In genomic region chr1:70847013-70847412, GRCh38 we compare ENCODE assay signal across 23 cellular contexts.
DNase-seq lines count a peak whose midpoint lies in the region; ATAC-seq, FAIRE-seq and TF ChIP-seq lines count a peak whose summit lies in the region.
"Had no signal": no experiment of that assay in that cellular context is flagged by ENCODE, and none has a peak within 500 bp of the region (broad histone marks: within the 10 kb centered on the region; RNA-seq: fewer than 3 reads in every experiment).

No MANE protein-coding gene starts in this region.

- no peak overlapping the region for H3K14ac ChIP-seq in H1 (ENCODE audit: insufficient read length)

- H3K79me1 ChIP-seq in H1 (ENCODE audit: low read depth, low read length): no peaks in the 10 kb centered on the region

- no peak overlapping the region for H4K91ac ChIP-seq in H1 (replicated peaks; ENCODE audit: insufficient read length, low read length)

- intact Hi-C loops in left ventricle myocardium superior (cut with micrococcal nuclease) (no loop called here), left cardiac atrium (cut with DNase I) (no loop called here), kidney (cut with DNase I) (no loop called here)

- H2BK20ac ChIP-seq in H1 (ENCODE audit: low read length): no peak overlapping the region

- H3K23me2 ChIP-seq in H1 (ENCODE audit: low read depth, low read length): no peaks in the 10 kb centered on the region

- DNase-seq in left ventricle myocardium superior (no peak), left cardiac atrium (no peak), H1 (ENCODE audit: low read depth in 1 of 2, low spot score in 2 of 2) (no peak), kidney (no peak), activated T-cell treated with anti-CD3 and anti-CD28 coated beads for 4 hours (no peak)
- DNase-seq: CD4-positive, CD25-positive, alpha-beta regulatory T cell; DMS153; DND-41; GM23248; KBM-7; MG63; NCI-H2029 treated with DMSO at 0.1 percent for 48 hours; NCI-H446 treated with DMSO at 0.1 percent for 48 hours; NCI-H526 treated with DMSO at 0.1 percent for 48 hours; RPMI8226; SHP77 treated with DMSO at 0.1 percent for 48 hours had no signal

- TF ChIP-seq EP300 in H1 (IDR thresholded peaks at IDR 0.05; ENCODE audit: borderline replicate concordance in 1 of 2, low read depth in 2 of 2, low read length in 2 of 2): no peak

- no peak overlapping the region for H3K4ac ChIP-seq in H1 (replicated peaks; ENCODE audit: insufficient read length, low read depth, low read length)

- H3K4me1 ChIP-seq in H1 (replicated peaks in 1 of 4; ENCODE audit: control insufficient read depth in 3 of 4, insufficient read depth in 4 of 4, low read length in 3 of 4) (peaks cover 0 to 5% (median 0%) of the 10 kb centered on the region in 4 experiments; a peak in 2 of 7 replicates), kidney (ENCODE audit: control insufficient read depth in 1 of 2, insufficient read depth in 1 of 2, low read depth in 1 of 2, low read length in 2 of 2) (peaks cover 0 to 5% of the 10 kb centered on the region in 2 donors)
- H3K4me1 ChIP-seq: BLaER1 had no signal

- no peak overlapping the region for H4K8ac ChIP-seq in H1 (ENCODE audit: extremely low read depth, insufficient read depth, low read length)

- H3K4me3 ChIP-seq in H1 (ENCODE audit: extremely low read depth in 1 of 4, insufficient read depth in 2 of 4, low read depth in 3 of 4, low read length in 4 of 4) (no peak overlapping the region), kidney (ENCODE audit: low read length in 2 of 2) (no peak overlapping the region)
- H3K4me3 ChIP-seq: BLaER1, GM23248, HAP-1, MG63, SK-N-MC had no signal

- H2BK120ac ChIP-seq in H1 (replicated peaks; ENCODE audit: low read depth, low read length): no peak overlapping the region

- ATAC-seq in left ventricle myocardium superior (peak; percentile 12), left cardiac atrium (no peak), HG02840 (IDR thresholded peaks at IDR 0.05; ENCODE audit: low FRiP score, unreplicated experiment) (no peak), HG02798 (IDR thresholded peaks at IDR 0.05; ENCODE audit: poor library complexity, unreplicated experiment) (no peak), GM21423 (IDR thresholded peaks at IDR 0.05; ENCODE audit: unreplicated experiment) (no peak)
- ATAC-seq: HepG2 had no signal

- H3K9ac ChIP-seq in H1 (replicated peaks in 1 of 4; ENCODE audit: extremely low read depth in 1 of 4, low read depth in 3 of 4, low read length in 3 of 4) (no peak overlapping the region), kidney (ENCODE audit: low read length in 2 of 2) (no peak overlapping the region)
- H3K9ac ChIP-seq: BLaER1, GM23248 had no signal

- TF ChIP-seq POLR2A in H1 (IDR thresholded peaks at IDR 0.05; ENCODE audit: control extremely low read depth in 1 of 2, low read depth in 2 of 2, low read length in 2 of 2): no peak

- H2AK5ac ChIP-seq in H1 (ENCODE audit: low read depth, low read length): no peak overlapping the region

- H3K18ac ChIP-seq in H1 (ENCODE audit: extremely low read depth, low read length): no peak overlapping the region

- no peak overlapping the region for H3K27ac ChIP-seq in H1 (ENCODE audit: low read depth, low read length)
- H3K27ac ChIP-seq in kidney (ENCODE audit: low read depth in 2 of 2, low read length in 2 of 2): peak overlapping the region; percentile 51 to 55
- H3K27ac ChIP-seq: BLaER1, GM23248, SK-N-MC had no signal

- CTCF ChIA-PET in H1 (lab: Charles Lee; ENCODE audit: partially characterized antibody): interaction anchor here (1.2 to 2.4 kb wide), 2 partner anchors 18 to 62 kb away, joined by 3 to 6 read pairs; no protein-coding TSS in a partner anchor

- H3K79me2 ChIP-seq in H1 (ENCODE audit: control insufficient read depth in 1 of 2, insufficient read depth in 2 of 2, low read length in 2 of 2): no peaks in the 10 kb centered on the region

- no peak overlapping the region for H3K56ac ChIP-seq in H1 (replicated peaks; ENCODE audit: insufficient read length, low read depth, low read length)

- H4K20me1 ChIP-seq in H1 (replicated peaks in 1 of 2; ENCODE audit: control insufficient read depth in 1 of 2, insufficient read depth in 2 of 2, low read length in 2 of 2): no peaks in the 10 kb centered on the region
- H4K20me1 ChIP-seq: BLaER1 had no signal

- H2BK5ac ChIP-seq in H1 (ENCODE audit: low read depth, low read length): no peak overlapping the region

- TF ChIP-seq CTCF in H1 (IDR thresholded peaks at IDR 0.05; ENCODE audit: control extremely low read depth in 1 of 3, insufficient read depth in 1 of 3, low read depth in 1 of 3, low read length in 3 of 3) (no peak), kidney (IDR thresholded peaks at IDR 0.05; ENCODE audit: borderline replicate concordance, extremely low read depth, insufficient read depth) (no peak)

- 0 out of 2 replicates have a peak overlapping the region, but pooled peaks have one; percentile 35 for H2AFZ ChIP-seq in H1 (ENCODE audit: low read length)
- H2AFZ ChIP-seq: GM23248 had no signal

- H3K9me3 ChIP-seq in H1 (ENCODE audit: insufficient read depth in 2 of 2, low read depth in 1 of 2, low read length in 1 of 2) (no peaks in the 10 kb centered on the region), kidney (ENCODE audit: control insufficient read depth in 1 of 2, low read length in 2 of 2) (peaks cover 0 to 5% of the 10 kb centered on the region in 2 donors)
- H3K9me3 ChIP-seq: BLaER1, MG63 had no signal

- H3K4me2 ChIP-seq in H1 (ENCODE audit: insufficient read depth in 1 of 2, low read depth in 2 of 2, low read length in 2 of 2): no peak overlapping the region
- H3K4me2 ChIP-seq: BLaER1 had no signal

- H4K5ac ChIP-seq in H1 (ENCODE audit: insufficient read length, low read depth, low read length): no peak overlapping the region

- FAIRE-seq in H1 (lab: Jason Lieb, UNC) (no peak), kidney (lab: Jason Lieb, UNC) (no peak)
- FAIRE-seq: HepG2 had no signal

- POLR2A ChIA-PET in H1 (lab: Charles Lee; ENCODE audit: partially characterized antibody): no interaction called here

- H2BK12ac ChIP-seq in H1 (ENCODE audit: low read depth, low read length): no peak overlapping the region

- no peak overlapping the region for H3K23ac ChIP-seq in H1 (ENCODE audit: insufficient read length)

- no peaks in the 10 kb centered on the region for H3K27me3 ChIP-seq in H1 (replicated peaks in 1 of 4; ENCODE audit: control insufficient read depth in 3 of 4, extremely low read depth in 1 of 4, insufficient read depth in 3 of 4, low read length in 3 of 4)
- H3K27me3 ChIP-seq: BLaER1, MG63 had no signal

- no peak for TF ChIP-seq RAD21 in H1 (IDR thresholded peaks at IDR 0.05 in 1 of 2, conservative IDR thresholded peaks at IDR 0.05 in 1 of 2; ENCODE audit: low read depth in 2 of 2, low read length in 2 of 2)

- no peak overlapping the region for H2BK15ac ChIP-seq in H1 (ENCODE audit: low read length)

- H3K36me3 ChIP-seq in H1 (ENCODE audit: control insufficient read depth in 2 of 4, insufficient read depth in 4 of 4, low read length in 3 of 4) (no peaks in the 10 kb centered on the region), kidney (ENCODE audit: control insufficient read depth in 1 of 2, insufficient read depth in 2 of 2, low read length in 2 of 2) (no peaks in the 10 kb centered on the region)
- H3K36me3 ChIP-seq: BLaER1, HAP-1, MG63 had no signal

TF ChIP-seq in H1, 55 proteins besides CTCF, POLR2A, EP300 and RAD21:
- no peak for TF ChIP-seq KDM5A (IDR thresholded peaks at IDR 0.05; ENCODE audit: low read length)
- no peak for TF ChIP-seq BACH1 (IDR thresholded peaks at IDR 0.05; ENCODE audit: low read length)
- no peak for TF ChIP-seq BCL11A (IDR thresholded peaks at IDR 0.05; ENCODE audit: low read depth in 2 of 2, low read length in 2 of 2)
- TF ChIP-seq USF2 (IDR thresholded peaks at IDR 0.05; ENCODE audit: low read length): peak; percentile 69
- TF ChIP-seq EGR1 (IDR thresholded peaks at IDR 0.05; ENCODE audit: borderline replicate concordance, low read depth, low read length): no peak
- peak; percentile 84 for TF ChIP-seq TEAD4 (IDR thresholded peaks at IDR 0.05; ENCODE audit: low read depth, low read length)
- 0 out of 2 replicates have a peak, but pooled peaks have one; percentile 29 for TF ChIP-seq TCF12 (IDR thresholded peaks at IDR 0.05; ENCODE audit: low read depth, low read length)
- TF ChIP-seq MAX (IDR thresholded peaks at IDR 0.05): 0 out of 2 replicates have a peak, but pooled peaks have one; percentile 9
- TF ChIP-seq BRCA1 (IDR thresholded peaks at IDR 0.05; ENCODE audit: low read depth, low read length): no peak
